ENCODE assay signal across 8 cellular contexts in genomic region chr1:54310439-54311328, GRCh38.
DNase-seq lines count a peak whose midpoint lies in the region; ATAC-seq and TF ChIP-seq lines count a peak whose summit lies in the region.

No MANE protein-coding gene starts in this region.

- H3K9me3 ChIP-seq in PC-9 (ENCODE audit: insufficient read depth, low read depth) (no peaks in the 10 kb centered on the region), MG63 (no peaks in the 10 kb centered on the region)

- no peak overlapping the region for H3K4me2 ChIP-seq in PC-9

- BruUV-seq in PC-9 (replicated peaks; lab: Mats Ljungman, UMichigan): no TSS peak

- TF ChIP-seq CTCF in GM06990 (IDR thresholded peaks at IDR 0.05; ENCODE audit: insufficient read depth, low read length, poor library complexity, severe bottlenecking) (peak; percentile 61), PC-9 (conservative IDR thresholded peaks at IDR 0.05) (peak; percentile 51), chondrocyte (IDR thresholded peaks at IDR 0.05) (peak; percentile 73), mesothelial cell of epicardium (IDR thresholded peaks at IDR 0.05; ENCODE audit: unreplicated experiment) (peak; percentile 33)

- no peaks in the 10 kb centered on the region for H3K79me2 ChIP-seq in PC-9 (ENCODE audit: low read depth)

- no peak overlapping the region for H3K27ac ChIP-seq in PC-9

- no peak overlapping the region for H2AFZ ChIP-seq in PC-9

- H3K4me3 Mint-ChIP-seq in chondrocyte (ENCODE audit: unreplicated experiment) (no peak overlapping the region), mesothelial cell of epicardium (no peak overlapping the region)

- intact Hi-C loops in PC-9 (cut with micrococcal nuclease; ENCODE audit: unreplicated experiment): loop anchor here (10.0 kb wide), 1 partner anchor 94 kb away; the partner anchor contains the start of gene SSBP3

- no peaks in the 10 kb centered on the region for H3K9me3 Mint-ChIP-seq in chondrocyte (ENCODE audit: low read depth)
- no peaks in the 10 kb centered on the region for H3K9me3 Mint-ChIP-seq in mesothelial cell of epicardium

- H3K4me3 ChIP-seq in GM06990 (replicated peaks; ENCODE audit: low read depth, low read length): no peak overlapping the region
- H3K4me3 ChIP-seq in PC-9: no peak overlapping the region
- H3K4me3 ChIP-seq in MG63: no peak overlapping the region

- POLR2A ChIA-PET in PC-9 (lab: Charles Lee; ENCODE audit: unreplicated experiment): no interaction called here

- peaks cover 2% of the 10 kb centered on the region for H3K36me3 Mint-ChIP-seq in chondrocyte (ENCODE audit: low read depth)
- H3K36me3 Mint-ChIP-seq in mesothelial cell of epicardium: peaks cover 2% of the 10 kb centered on the region

- H3F3A ChIP-seq in PC-9 (ENCODE audit: insufficient read depth, low read depth): no peaks in the 10 kb centered on the region

- no peaks in the 10 kb centered on the region for H3K9me2 ChIP-seq in PC-9 (ENCODE audit: insufficient read depth)

- H3K27me3 ChIP-seq in GM06990 (replicated peaks; ENCODE audit: control insufficient read depth, insufficient read depth, low read length): no peaks in the 10 kb centered on the region
- H3K27me3 ChIP-seq in PC-9 (ENCODE audit: insufficient read depth, low read depth): no peaks in the 10 kb centered on the region
- H3K27me3 ChIP-seq in MG63: no peaks in the 10 kb centered on the region

- DNase-seq in A172 (ENCODE audit: low spot score): peak; percentile 30
- no peak for DNase-seq in GM06990 (ENCODE audit: extremely low read depth, insufficient read length)
- DNase-seq in PC-9: no peak
- no peak for DNase-seq in chondrocyte (ENCODE audit: low spot score)
- DNase-seq in mesothelial cell of epicardium (ENCODE audit: low spot score in 2 of 2, unreplicated experiment in 2 of 2): no peak
- DNase-seq in MG63: no peak

- no peaks in the 10 kb centered on the region for H3K4me1 ChIP-seq in PC-9 (replicated peaks; ENCODE audit: insufficient read depth)

- no peak overlapping the region for H3K27ac Mint-ChIP-seq in chondrocyte (ENCODE audit: unreplicated experiment)
- H3K27ac Mint-ChIP-seq in mesothelial cell of epicardium: peak overlapping the region; percentile 70

- no peak for ATAC-seq in GM19455 (IDR thresholded peaks at IDR 0.05; ENCODE audit: unreplicated experiment)
- no peak for ATAC-seq in GM21825 (IDR thresholded peaks at IDR 0.05; ENCODE audit: unreplicated experiment)

- H3K27me3 Mint-ChIP-seq in chondrocyte (ENCODE audit: low read depth) (no peaks in the 10 kb centered on the region), mesothelial cell of epicardium (ENCODE audit: low read depth) (no peaks in the 10 kb centered on the region)

- H3K36me3 ChIP-seq in GM06990 (ENCODE audit: control insufficient read depth, insufficient read depth, low read length) (no peaks in the 10 kb centered on the region; the same call in 1 of the 2 replicates), PC-9 (ENCODE audit: low read depth) (no peaks in the 10 kb centered on the region), MG63 (no peaks in the 10 kb centered on the region)

- peaks cover 5% of the 10 kb centered on the region; the same call in 1 of the 2 replicates for H4K20me1 ChIP-seq in PC-9 (ENCODE audit: insufficient read depth)

- H3K4me1 Mint-ChIP-seq in chondrocyte (ENCODE audit: low read depth): peaks cover 10% of the 10 kb centered on the region
- peaks cover 72% of the 10 kb centered on the region for H3K4me1 Mint-ChIP-seq in mesothelial cell of epicardium

- CTCF ChIA-PET in PC-9 (lab: Charles Lee): interaction anchor here (0.5 kb wide), 1 partner anchor 147 kb away, joined by 6 read pairs; no protein-coding TSS in a partner anchor
